In the genomic region with DNA sequence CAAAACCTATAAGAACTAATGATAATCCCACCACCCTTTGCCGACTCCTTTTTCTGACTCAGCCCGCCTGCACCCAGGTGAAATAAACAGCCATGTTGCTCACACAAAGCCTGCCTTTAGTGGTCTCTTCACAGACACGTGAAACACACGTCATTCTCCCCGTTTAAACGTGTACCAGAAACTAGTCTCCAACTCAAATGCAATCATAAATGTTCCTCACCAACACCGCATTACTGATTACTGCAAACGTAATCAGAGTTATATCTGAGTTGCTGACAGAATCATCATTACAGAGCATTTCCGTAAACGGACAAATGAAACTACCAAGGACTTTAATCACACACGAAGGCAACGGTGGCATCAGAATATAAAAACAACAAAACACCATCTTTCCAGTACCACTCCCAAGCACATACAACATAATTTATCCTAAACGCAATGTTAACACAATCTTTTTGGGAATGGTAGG, we compare ENCODE assay signal across 8 cellular contexts. TPM values are rescaled to one million over a fixed set of nuclear protein-coding genes. Genes with fewer than 3 reads are reported as not detected.
DNase-seq lines count a peak whose midpoint lies in the region; ATAC-seq and TF ChIP-seq lines count a peak whose summit lies in the region.

No MANE protein-coding gene starts in this region.

- peaks cover 16% of the 10 kb centered on the region for H3K4me1 ChIP-seq in HAP-1

- H3K27ac Mint-ChIP-seq in T-cell = peak overlapping the region; percentile 100

- in situ Hi-C loops in HAP-1 (cut with MboI; ENCODE audit: low sequenced_read_pairs) = no loop called here
- in situ Hi-C loops in astrocyte of the cerebellum (cut with HindIII; ENCODE audit: low sequenced_read_pairs) = no loop called here

- DNase-seq in Ammon's horn (ENCODE audit: low spot score) (peak; percentile 56), HAP-1 (ENCODE audit: low spot score in 2 of 2) (peak; percentile 44), T-cell (peak in 33 of 34 experiments; percentile 9 to 79 (median 61)), astrocyte of the cerebellum (ENCODE audit: low read depth) (no peak), kidney glomerular epithelial cell (lab: John Stamatoyannopoulos, UW) (peak; percentile 49), NCI-H146 treated with DMSO at 0.1 percent for 48 hours (lab: John Stamatoyannopoulos, UW; ENCODE audit: unreplicated experiment) (no peak)
- DNase-seq in stimulated activated CD4-positive, alpha-beta T cell treated with anti-CD3 and anti-CD28 coated beads, Interleukin-2, amount 100 ng/mL, for 24 hours = peak; percentile 57 to 70

- H3K27me3 Mint-ChIP-seq in T-cell = no peaks in the 10 kb centered on the region

- ATAC-seq in T-cell (replicated peaks in 1 of 4) = peak in 1 of 4 experiments; percentile 51
- no peak for ATAC-seq in GM21381 (IDR thresholded peaks at IDR 0.05; ENCODE audit: unreplicated experiment)

- H3K4me1 Mint-ChIP-seq in T-cell = peaks cover 49 to 53% (median 50%) of the 10 kb centered on the region in 3 donors

- H3K4me3 ChIP-seq in HAP-1 (peak overlapping the region; percentile 98), astrocyte of the cerebellum (ENCODE audit: low read depth, low read length) (peak overlapping the region; percentile 99)

- H3K36me3 ChIP-seq in HAP-1 (replicated peaks) = peaks cover 56% of the 10 kb centered on the region

- H3K27me3 ChIP-seq in HAP-1 (ENCODE audit: low read depth) = no peaks in the 10 kb centered on the region

- no peaks in the 10 kb centered on the region for H3K9me3 ChIP-seq in HAP-1

- no peak for TF ChIP-seq CTCF in astrocyte of the cerebellum (IDR thresholded peaks at IDR 0.05; ENCODE audit: low read depth, low read length, missing control alignments)

- POLR2A ChIA-PET in T-cell (lab: Charles Lee) = interaction anchor here (0.7 to 2.2 kb wide), 3 partner anchors 8 to 149 kb away, joined by 7 to 21 read pairs (median 7); no protein-coding TSS in a partner anchor

- CTCF ChIA-PET in T-cell (lab: Charles Lee) = no interaction called here

- no peaks in the 10 kb centered on the region for H3K9me3 Mint-ChIP-seq in T-cell

- peaks cover 53% of the 10 kb centered on the region for H3K36me3 Mint-ChIP-seq in T-cell

- peak overlapping the region; percentile 84 to 92 (median 91) for H3K4me3 Mint-ChIP-seq in T-cell

RNA-seq across cellular contexts. Expression of a gene that starts 1.9 kb away (rescaled TPM):
- 1,000 to 10,000 TPM in 2 of 5 donors, 100 to 1,000 TPM in 3; 357 to 1,046 (median 384) TPM for total RNA-seq in T-cell

RNA-seq across cellular contexts. Expression of a gene that starts 26.3 kb away (rescaled TPM):
- 10 to 100 TPM; 28.0 to 44.2 (median 30.6) TPM for total RNA-seq in T-cell

RNA-seq across cellular contexts. Expression of a gene that starts 26.6 kb away (rescaled TPM):
- 10 to 100 TPM; 11.7 to 29.7 (median 25.0) TPM for total RNA-seq in T-cell

RNA-seq across cellular contexts. Expression of a gene that starts 50.9 kb away (rescaled TPM):
- total RNA-seq in T-cell = 100 to 1,000 TPM; 132 to 258 (median 139) TPM

Comparison
In these comparisons a context has a peak if more than half of its experiments do, and no peak if none do; other contexts are left out.
1. DNase-seq: peak in Ammon's horn (single experiment), HAP-1 (2 of 2), T-cell (33 of 34), kidney glomerular epithelial cell (single experiment) and stimulated activated CD4-positive, alpha-beta T cell treated with anti-CD3 and anti-CD28 coated beads, Interleukin-2, amount 100 ng/mL, for 24 hours (2 of 2); none in astrocyte of the cerebellum (single experiment) and NCI-H146 treated with DMSO at 0.1 percent for 48 hours (single experiment).